Comparison of ENCODE assay signal across 8 cellular contexts in the genomic region with DNA sequence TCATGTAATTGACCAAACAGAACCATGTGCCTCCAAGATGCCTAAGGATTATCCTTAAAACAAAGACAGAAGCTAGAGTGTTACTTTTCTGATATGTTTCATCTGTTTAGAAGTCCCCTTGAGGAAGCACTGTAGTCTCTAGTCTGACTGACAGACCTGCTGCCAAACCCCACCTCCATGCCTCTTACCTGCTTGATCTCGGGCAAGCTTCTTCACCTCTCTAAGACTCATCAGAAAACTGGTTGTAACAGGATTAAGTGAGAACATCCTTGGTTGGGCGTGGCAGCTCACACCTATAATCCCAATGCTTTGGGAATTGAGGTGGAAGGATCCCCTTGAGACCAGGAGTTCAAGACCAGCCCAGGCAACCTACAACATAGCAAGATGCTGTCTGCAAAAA. TPM values are rescaled to one million over a fixed set of nuclear protein-coding genes. Genes with fewer than 3 reads are reported as not detected.
"Had no signal": no experiment of that assay in that cellular context is flagged by ENCODE, and none has a peak within 500 bp of the region (broad histone marks: within the 10 kb centered on the region; RNA-seq: fewer than 3 reads in every experiment).

No MANE protein-coding gene starts in this region.

- H3K4me3 ChIP-seq: GM23248, HAP-1 had no signal

- H3K4me3 Mint-ChIP-seq: HFFc6 had no signal

- DNase-seq: GM23248, GOT3, H7, HFFc6, IMR-90 had no signal

- H3K27ac ChIP-seq: GM23248 had no signal

- H3K9me3 Mint-ChIP-seq: HFFc6 had no signal

- H3K27ac Mint-ChIP-seq: HFFc6 had no signal

- ATAC-seq: HCT116 had no signal

- H3K4me1 ChIP-seq: HAP-1 had no signal

RNA-seq across cellular contexts. Expression of a gene that starts 52.1 kb away (rescaled TPM):
- total RNA-seq: H4, H7 had no signal
